In genomic region chr20:47311211-47311610, GRCh38 we compare ENCODE assay signal across 16 cellular contexts. TPM values are rescaled to one million over a fixed set of nuclear protein-coding genes. Genes with fewer than 3 reads are reported as not detected.
DNase-seq lines count a peak whose midpoint lies in the region; ATAC-seq, FAIRE-seq and TF ChIP-seq lines count a peak whose summit lies in the region.
"Had no signal": no experiment of that assay in that cellular context is flagged by ENCODE, and none has a peak within 500 bp of the region (broad histone marks: within the 10 kb centered on the region; RNA-seq: fewer than 3 reads in every experiment).

No MANE protein-coding gene starts in this region.

- H3K27ac Mint-ChIP-seq in MCF 10A (ENCODE audit: low read depth, unreplicated experiment) (no peak overlapping the region), naive B cell (peak overlapping the region in 4 of 6 donors; percentile 42 to 75 (median 55))
- H3K27ac Mint-ChIP-seq: stimulated activated memory B cell treated with anti-CD40 and anti-IgM and Interleukin-4, amounts not matched to agents 10 μg/mL and 1 μg/mL and 100 μg/mL, for 72 hours had no signal

- CTCF ChIA-PET in MCF 10A (lab: Yijun Ruan, JAX) = interaction anchor here (0.8 to 1.3 kb wide), 3 partner anchors 32 to 49 kb away, joined by 4 to 6 read pairs (median 4); no protein-coding TSS in a partner anchor
- CTCF ChIA-PET in K562 (lab: Yijun Ruan, JAX; ENCODE audit: low intra/inter-chr PET ratio) = no interaction called here

- H4K20me1 ChIP-seq in K562 (replicated peaks; ENCODE audit: control insufficient read depth, insufficient read depth, low read length) = peaks cover 25% of the 10 kb centered on the region

- DNase-seq in breast epithelium (ENCODE audit: low spot score in 2 of 2) = no peak
- DNase-seq in MCF 10A (ENCODE audit: unreplicated experiment) = no peak
- no peak for DNase-seq in K562 (ENCODE audit: extremely low read depth in 1 of 4, low spot score in 3 of 4)
- no peak for DNase-seq in naive B cell
- DNase-seq in NCI-H748 treated with DMSO at 0.1 percent for 48 hours (lab: John Stamatoyannopoulos, UW) = no peak
- no peak for DNase-seq in iPS-NIHi11 (ENCODE audit: low spot score)
- no peak for DNase-seq in D721Med (ENCODE audit: insufficient read length, low spot score)
- DNase-seq: amygdala; CD8-positive, alpha-beta memory T cell; foreskin melanocyte; Right ventricle myocardium superior; T-helper 1 cell had no signal

- H3K79me2 ChIP-seq in K562 (ENCODE audit: control insufficient read depth, insufficient read depth, low read length) = peaks cover 99% of the 10 kb centered on the region

- BruUV-seq in MCF 10A (replicated peaks; lab: Mats Ljungman, UMichigan) (no TSS peak), K562 (replicated peaks; lab: Mats Ljungman, UMichigan) (no TSS peak)

- no peaks in the 10 kb centered on the region for H3K9me3 Mint-ChIP-seq in MCF 10A (ENCODE audit: unreplicated experiment)
- H3K9me3 Mint-ChIP-seq in naive B cell = no peaks in the 10 kb centered on the region
- H3K9me3 Mint-ChIP-seq: CD8-positive, alpha-beta memory T cell; stimulated activated memory B cell treated with anti-CD40 and anti-IgM and Interleukin-4, amounts not matched to agents 10 μg/mL and 1 μg/mL and 100 μg/mL, for 72 hours had no signal

- TF ChIP-seq POLR2A in breast epithelium (IDR thresholded peaks at IDR 0.05) (no peak), K562 (conservative IDR thresholded peaks at IDR 0.05) (0 out of 2 replicates have a peak, but pooled peaks have one; percentile 4)

- H3K4me1 Mint-ChIP-seq in MCF 10A (ENCODE audit: insufficient read depth, unreplicated experiment) (peaks cover 34% of the 10 kb centered on the region), naive B cell (peaks cover 25 to 38% (median 33%) of the 10 kb centered on the region in 3 donors)

- H3K4me2 ChIP-seq in K562 (ENCODE audit: insufficient read depth, low read length) = no peak overlapping the region

- H3K9me3 ChIP-seq in breast epithelium (no peaks in the 10 kb centered on the region), K562 (replicated peaks; ENCODE audit: control insufficient read depth, insufficient read depth, low read depth, low read length) (no peaks in the 10 kb centered on the region)
- H3K9me3 ChIP-seq: prostate gland had no signal

- no peak overlapping the region; a peak in 1 of 4 replicates for H3K9ac ChIP-seq in K562 (ENCODE audit: insufficient read depth in 1 of 2, low read depth in 2 of 2, low read length in 2 of 2)

- ATAC-seq in K562 (no peak), naive B cell (ENCODE audit: low read depth in 2 of 2) (no peak), GM21576 (IDR thresholded peaks at IDR 0.05; ENCODE audit: unreplicated experiment) (no peak)
- ATAC-seq: stimulated activated memory B cell treated with anti-CD40 and anti-IgM and Interleukin-4, amounts not matched to agents 10 μg/mL and 1 μg/mL and 100 μg/mL, for 72 hours had no signal

- no peaks in the 10 kb centered on the region for H3K27me3 Mint-ChIP-seq in MCF 10A (ENCODE audit: insufficient read depth, unreplicated experiment)
- H3K27me3 Mint-ChIP-seq in naive B cell = no peaks in the 10 kb centered on the region
- H3K27me3 Mint-ChIP-seq: CD8-positive, alpha-beta memory T cell; stimulated activated memory B cell treated with anti-CD40 and anti-IgM and Interleukin-4, amounts not matched to agents 10 μg/mL and 1 μg/mL and 100 μg/mL, for 72 hours had no signal

- in situ Hi-C loops in K562 (cut with MboI) = no loop called here

- TF ChIP-seq EP300 in K562 (IDR thresholded peaks at IDR 0.05; ENCODE audit: low read length) = no peak

- intact Hi-C loops in breast epithelium (cut with DNase I; ENCODE audit: low total_unique reads) (loop anchor here (5.0 kb wide), 1 partner anchor 56 kb away; no protein-coding TSS in a partner anchor), MCF 10A (cut with micrococcal nuclease) (no loop called here), K562 (cut with micrococcal nuclease) (no loop called here)

- peaks cover 8% of the 10 kb centered on the region for H3K9me1 ChIP-seq in K562 (ENCODE audit: control insufficient read depth, insufficient read depth, low read length)

- TF ChIP-seq CTCF in breast epithelium (IDR thresholded peaks at IDR 0.05) (no peak), MCF 10A (IDR thresholded peaks at IDR 0.05; ENCODE audit: unreplicated experiment) (no peak), K562 (IDR thresholded peaks at IDR 0.05 in 2 of 3, conservative IDR thresholded peaks at IDR 0.05 in 1 of 3; ENCODE audit: insufficient read depth in 2 of 3, low read depth in 1 of 3, low read length in 3 of 3) (no peak), D721Med (IDR thresholded peaks at IDR 0.05; ENCODE audit: insufficient read depth, missing control alignments) (no peak)

- H3K4me1 ChIP-seq in breast epithelium (peaks cover 4 to 10% of the 10 kb centered on the region in 2 donors), K562 (replicated peaks in 1 of 2; ENCODE audit: control insufficient read depth in 2 of 2, insufficient read depth in 2 of 2, low read length in 2 of 2) (peaks cover 14 to 25% of the 10 kb centered on the region in 2 experiments)
- H3K4me1 ChIP-seq: prostate gland had no signal

- peak overlapping the region; percentile 59 to 99 for H3K27ac ChIP-seq in breast epithelium
- H3K27ac ChIP-seq in K562 (ENCODE audit: extremely low read depth, low read depth, low read length) = no peak overlapping the region; the same call in 2 of the 3 replicates

- H3K36me3 Mint-ChIP-seq in MCF 10A (ENCODE audit: insufficient read depth, unreplicated experiment) (peaks cover 78% of the 10 kb centered on the region), naive B cell (peaks cover 9 to 13% of the 10 kb centered on the region in 2 donors)

- no peak overlapping the region for H2AFZ ChIP-seq in K562 (ENCODE audit: low read depth, low read length)

- H3K36me3 ChIP-seq in breast epithelium = no peaks in the 10 kb centered on the region
- peaks cover 86% of the 10 kb centered on the region for H3K36me3 ChIP-seq in K562 (ENCODE audit: control insufficient read depth, insufficient read depth, low read length)
- H3K36me3 ChIP-seq: prostate gland had no signal

- no peak overlapping the region for H3K4me3 ChIP-seq in breast epithelium
- H3K4me3 ChIP-seq in K562 = no peak overlapping the region
- H3K4me3 ChIP-seq: prostate gland had no signal

- POLR2A ChIA-PET in MCF 10A (lab: Yijun Ruan, JAX) = interaction anchor here (1.0 to 46.0 kb wide), 3 partner anchors 19 to 72 kb away, joined by 3 to 1977 read pairs (median 463); partner anchors contain the start of gene ZMYND8
- POLR2A ChIA-PET in K562 (lab: Yijun Ruan, JAX) = no interaction called here

- WGBS in K562 (ENCODE audit: insufficient coverage, low coverage, missing lambda C conversion rate) = 85% methylated on average over 5 of the region's 5 CpGs

- FAIRE-seq in K562 (lab: Jason Lieb, UNC) (no peak), D721Med (lab: Jason Lieb, UNC) (no peak)
- FAIRE-seq: endometrium had no signal

- H3K4me3 Mint-ChIP-seq in MCF 10A (ENCODE audit: unreplicated experiment) (no peak overlapping the region), naive B cell (no peak overlapping the region)
- H3K4me3 Mint-ChIP-seq: CD8-positive, alpha-beta memory T cell; stimulated activated memory B cell treated with anti-CD40 and anti-IgM and Interleukin-4, amounts not matched to agents 10 μg/mL and 1 μg/mL and 100 μg/mL, for 72 hours had no signal

- TF ChIP-seq RAD21 in K562 (CRISPR knock-in tag; conservative IDR thresholded peaks at IDR 0.05 in 1 of 2, IDR thresholded peaks at IDR 0.05 in 1 of 2) = no peak

- H3K27me3 ChIP-seq in breast epithelium = no peaks in the 10 kb centered on the region
- no peaks in the 10 kb centered on the region for H3K27me3 ChIP-seq in K562 (ENCODE audit: control insufficient read depth in 2 of 2, insufficient read depth in 2 of 2, low read length in 2 of 2)

TF ChIP-seq in K562, 482 proteins besides CTCF, POLR2A, EP300 and RAD21 (continues in another document):
- TF ChIP-seq TFAP4 (CRISPR knock-in tag; IDR thresholded peaks at IDR 0.05; ENCODE audit: borderline replicate concordance) (peak; percentile 17; the same call in 1 of the 2 replicates), WHSC1 (IDR thresholded peaks at IDR 0.05; ENCODE audit: low read length) (no peak), TCF3 (CRISPR knock-in tag; IDR thresholded peaks at IDR 0.05) (no peak), ILF3 (IDR thresholded peaks at IDR 0.05; ENCODE audit: borderline replicate concordance) (no peak)

RNA-seq across cellular contexts. Expression of gene ZMYND8, which starts 45.3 kb away (rescaled TPM):
- total RNA-seq in breast epithelium (10 to 100 TPM; 40.6 to 47.7 (median 41.4) TPM), MCF 10A (2022) (126 and 127 TPM in 2 replicates), K562 (2014; rRNA removed) (51.8 and 62.6 TPM in 2 replicates), K562 (2014; rRNA removed; fragmentation: Illumina TruSeq; extraction: Trizol) (71.9 and 79.2 TPM in 2 replicates), K562 (2015; rRNA removed; fragmentation: Illumina TruSeq; extraction: Trizol) (65.3 and 67.3 TPM in 2 replicates), K562 (2021) (129 and 148 TPM in 2 replicates)
- 399 and 515 TPM in 2 replicates for total RNA-seq in K562 (2011; cell fraction: chromatin; rRNA removed; ENCODE audit: low replicate concordance)
- total RNA-seq in K562 (2011; cell fraction: nucleolus; rRNA removed) = 184 and 194 TPM in 2 replicates
- 232 and 241 TPM in 2 replicates for total RNA-seq in K562 (2011; cell fraction: nucleoplasm; rRNA removed)
- polyA plus RNA-seq in K562 (2011; rRNA removed) (80.8 and 95.0 TPM in 2 replicates), K562 (2014; fragmentation: Illumina TruSeq; extraction: Trizol) (97.2 and 121 TPM in 2 replicates), K562 (2014; fragmentation: Nextera tagmentation; extraction: Ambion mirVana) (10 to 100 TPM; 31.8 to 58.0 TPM), K562 (2014; rRNA removed) (63.9 and 79.5 TPM in 2 replicates), naive B cell (ENCODE audit: low read depth in 6 of 6) (10 to 100 TPM in 4 of 6 donors, 1 to 10 TPM in 2; 2.7 to 22.7 (median 12.1) TPM)
- 42.9 and 46.7 TPM in 2 replicates for polyA plus RNA-seq in K562 (2011; cell fraction: cytosol; rRNA removed)
- polyA plus RNA-seq in K562 (2011; cell fraction: nucleus; rRNA removed) = 147 and 184 TPM in 2 replicates
- 48.4 and 62.9 TPM in 2 replicates for polyA plus RNA-seq in K562 (2012)
- 140 and 160 TPM in 2 replicates for polyA minus RNA-seq in K562 (2011; rRNA and poly(A)+ RNA removed)
- polyA minus RNA-seq in K562 (2011; cell fraction: cytosol; rRNA and poly(A)+ RNA removed) = 71.6 and 73.2 TPM in 2 replicates
- polyA minus RNA-seq in K562 (2011; cell fraction: nucleus; rRNA and poly(A)+ RNA removed) = 125 and 198 TPM in 2 replicates
